Comparison of ENCODE assay signal across 9 cellular contexts in the genomic region with DNA sequence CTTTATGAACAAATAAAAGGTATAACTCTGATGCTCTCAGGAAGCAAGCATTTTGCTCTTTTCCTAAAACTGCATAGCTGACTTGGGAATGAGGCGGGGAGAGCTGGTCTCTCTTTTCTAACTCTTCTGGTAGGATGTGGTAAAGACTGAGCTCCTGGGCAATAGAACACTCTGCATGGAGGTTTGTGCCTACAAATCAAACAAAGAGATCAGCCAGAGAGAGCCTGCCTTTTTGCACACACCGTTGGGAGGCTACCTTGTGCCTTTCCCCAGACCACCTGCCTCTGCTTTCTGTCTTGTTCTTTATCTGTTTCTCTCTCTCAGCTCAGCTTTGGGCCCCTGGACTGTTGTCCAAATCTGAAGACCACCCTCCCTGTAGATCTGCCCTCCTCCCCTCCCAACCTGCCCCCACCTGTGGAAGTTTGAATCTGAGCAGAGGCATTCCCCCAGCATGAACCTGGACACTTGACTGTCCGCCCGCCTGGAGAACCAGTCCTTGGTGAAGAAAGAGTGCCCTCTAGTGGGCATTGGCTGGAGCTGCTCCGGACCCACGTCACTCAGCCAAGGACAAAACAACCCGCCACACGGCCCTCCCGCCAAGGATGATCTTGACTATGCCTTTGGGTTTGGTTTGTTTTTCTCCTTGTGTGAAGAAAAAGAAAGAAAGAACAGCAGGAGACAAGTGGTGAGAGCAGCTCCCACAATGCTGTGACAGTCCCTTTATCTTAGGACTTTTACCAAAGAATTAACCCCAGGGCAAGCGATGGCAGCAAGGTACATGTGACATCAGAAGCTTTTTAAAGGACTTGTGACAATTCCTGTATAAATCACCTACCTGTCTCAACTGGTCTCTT.
DNase-seq lines count a peak whose midpoint lies in the region; ATAC-seq, FAIRE-seq and TF ChIP-seq lines count a peak whose summit lies in the region.
"Had no signal": no experiment of that assay in that cellular context is flagged by ENCODE, and none has a peak within 500 bp of the region (broad histone marks: within the 10 kb centered on the region; RNA-seq: fewer than 3 reads in every experiment).

No MANE protein-coding gene starts in this region.

- peak; percentile 23 for FAIRE-seq in endometrium (lab: Jason Lieb, UNC)

- H3K36me3 ChIP-seq in mesenchymal stem cell (ENCODE audit: control insufficient read depth in 1 of 2, insufficient read depth in 2 of 2, low read depth in 1 of 2, low read length in 2 of 2) = no peaks in the 10 kb centered on the region

- ATAC-seq in GM19455 (IDR thresholded peaks at IDR 0.05; ENCODE audit: unreplicated experiment) (peak; percentile 94), HG03558 (IDR thresholded peaks at IDR 0.05; ENCODE audit: extremely low read depth, unreplicated experiment) (peak; percentile 70)
- peak; percentile 55 for ATAC-seq in activated CD8-positive, alpha-beta T cell treated with anti-CD3 and anti-CD28 coated beads for 36 hours

- peak overlapping the region; percentile 58 for H3K9ac ChIP-seq in mesenchymal stem cell (ENCODE audit: low read length)

- peak; percentile 59 for TF ChIP-seq CTCF in activated CD8-positive, alpha-beta T cell treated with anti-CD3 and anti-CD28 coated beads for 36 hours (IDR thresholded peaks at IDR 0.05)

- H4K91ac ChIP-seq in mesenchymal stem cell (ENCODE audit: low read length) = no peak overlapping the region

- POLR2A ChIA-PET in activated CD8-positive, alpha-beta T cell treated with anti-CD3 and anti-CD28 coated beads for 36 hours (lab: Charles Lee) = no interaction called here

- H3K4me1 Mint-ChIP-seq in activated CD8-positive, alpha-beta T cell treated with anti-CD3 and anti-CD28 coated beads for 36 hours (ENCODE audit: low read depth) = peaks cover 2% of the 10 kb centered on the region
- H3K4me1 Mint-ChIP-seq: activated naive CD4-positive, alpha-beta T cell treated with anti-CD3 and anti-CD28 coated beads, Interleukin-2, amount 50 U/mL, for 24 hours had no signal

- DNase-seq in COLO668 (lab: John Stamatoyannopoulos, UW; ENCODE audit: unreplicated experiment) (peak; percentile 83), NCI-H748 treated with DMSO at 0.1 percent for 48 hours (lab: John Stamatoyannopoulos, UW) (peak; percentile 84), mesenchymal stem cell (peak; percentile 77)
- DNase-seq in activated CD8-positive, alpha-beta T cell treated with anti-CD3 and anti-CD28 coated beads for 36 hours = peak; percentile 71
- peak; percentile 25 to 28 for DNase-seq in stimulated activated CD8-positive, alpha-beta memory T cell treated with anti-CD3 and anti-CD28 coated beads, Interleukin-15, amount 100 ng/mL, for 48 hours (ENCODE audit: low read depth in 2 of 2)

- no peak overlapping the region for H4K8ac ChIP-seq in mesenchymal stem cell (ENCODE audit: low read length)

- no peaks in the 10 kb centered on the region for H3K36me3 Mint-ChIP-seq in activated CD8-positive, alpha-beta T cell treated with anti-CD3 and anti-CD28 coated beads for 36 hours (ENCODE audit: low read depth)
- H3K36me3 Mint-ChIP-seq: activated naive CD4-positive, alpha-beta T cell treated with anti-CD3 and anti-CD28 coated beads, Interleukin-2, amount 50 U/mL, for 24 hours had no signal

- H3K9me3 ChIP-seq in mesenchymal stem cell (ENCODE audit: control insufficient read depth, low read length) = no peaks in the 10 kb centered on the region

- no peak overlapping the region for H2BK120ac ChIP-seq in mesenchymal stem cell (ENCODE audit: low read depth, low read length)

- intact Hi-C loops in activated CD8-positive, alpha-beta T cell treated with anti-CD3 and anti-CD28 coated beads for 36 hours (cut with micrococcal nuclease) = no loop called here

- CTCF ChIA-PET in activated CD8-positive, alpha-beta T cell treated with anti-CD3 and anti-CD28 coated beads for 36 hours (lab: Charles Lee) = interaction anchor here (0.7 to 1.7 kb wide), 15 partner anchors 9 to 1382 kb away, joined by 3 to 9 read pairs (median 4); no protein-coding TSS in a partner anchor

- H2BK12ac ChIP-seq in mesenchymal stem cell (ENCODE audit: low read length in 2 of 2) = no peak overlapping the region

- no peak overlapping the region for H3K4me3 Mint-ChIP-seq in activated CD8-positive, alpha-beta T cell treated with anti-CD3 and anti-CD28 coated beads for 36 hours
- H3K4me3 Mint-ChIP-seq: activated naive CD4-positive, alpha-beta T cell treated with anti-CD3 and anti-CD28 coated beads, Interleukin-2, amount 50 U/mL, for 24 hours had no signal

- no peak overlapping the region for H3K27ac Mint-ChIP-seq in activated CD8-positive, alpha-beta T cell treated with anti-CD3 and anti-CD28 coated beads for 36 hours
- H3K27ac Mint-ChIP-seq: activated naive CD4-positive, alpha-beta T cell treated with anti-CD3 and anti-CD28 coated beads, Interleukin-2, amount 50 U/mL, for 24 hours had no signal

- H3K14ac ChIP-seq in mesenchymal stem cell (ENCODE audit: low read length in 2 of 2) = no peak overlapping the region

- H3K4ac ChIP-seq in mesenchymal stem cell (ENCODE audit: low read depth in 1 of 2, low read length in 2 of 2) = peak overlapping the region in 1 of 2 experiments; percentile 24

- H2BK15ac ChIP-seq in mesenchymal stem cell (ENCODE audit: low read depth, poor library complexity, severe bottlenecking) = peak overlapping the region; percentile 44

- H2BK5ac ChIP-seq in mesenchymal stem cell (ENCODE audit: low read depth, low read length, poor library complexity, severe bottlenecking) = no peak overlapping the region

- no peaks in the 10 kb centered on the region for H3K9me3 Mint-ChIP-seq in activated CD8-positive, alpha-beta T cell treated with anti-CD3 and anti-CD28 coated beads for 36 hours
- H3K9me3 Mint-ChIP-seq: activated naive CD4-positive, alpha-beta T cell treated with anti-CD3 and anti-CD28 coated beads, Interleukin-2, amount 50 U/mL, for 24 hours had no signal

- no peak overlapping the region for H3K23ac ChIP-seq in mesenchymal stem cell (ENCODE audit: low read length in 2 of 2)

- H3K4me2 ChIP-seq in mesenchymal stem cell (ENCODE audit: low read length, poor library complexity, severe bottlenecking) = peak overlapping the region; percentile 3

- H3K4me3 ChIP-seq in mesenchymal stem cell (ENCODE audit: insufficient read depth in 1 of 2, low read depth in 1 of 2, low read length in 2 of 2) = no peak overlapping the region

- no peak overlapping the region for H2AFZ ChIP-seq in mesenchymal stem cell (ENCODE audit: low read depth, low read length)

- WGBS in mesenchymal stem cell = 36% methylated on average over 5 of the region's 10 CpGs

- no peak overlapping the region for H3K27ac ChIP-seq in mesenchymal stem cell (ENCODE audit: low read length, poor library complexity, severe bottlenecking)

- H3K18ac ChIP-seq in mesenchymal stem cell (ENCODE audit: low read depth in 1 of 2, low read length in 2 of 2) = no peak overlapping the region

- peaks cover 8% of the 10 kb centered on the region for H3K27me3 Mint-ChIP-seq in activated CD8-positive, alpha-beta T cell treated with anti-CD3 and anti-CD28 coated beads for 36 hours

- H3K79me1 ChIP-seq in mesenchymal stem cell (replicated peaks; ENCODE audit: low read length, poor library complexity, severe bottlenecking) = peaks cover 8% of the 10 kb centered on the region

- no peaks in the 10 kb centered on the region for H3K27me3 ChIP-seq in mesenchymal stem cell (ENCODE audit: control insufficient read depth in 1 of 2, insufficient read depth in 1 of 2, low read length in 2 of 2)

- peaks cover 8% of the 10 kb centered on the region for H3K4me1 ChIP-seq in mesenchymal stem cell (ENCODE audit: control insufficient read depth, insufficient read depth, low read depth, low read length)

- no peak overlapping the region for H2AK5ac ChIP-seq in mesenchymal stem cell (ENCODE audit: low read length, severe bottlenecking)

Comparison
In these comparisons a context has a peak if more than half of its experiments do, and no peak if none do; other contexts are left out.
1. DNase-seq: peak in every context shown above with its lines; median percentile 84 in NCI-H748 treated with DMSO at 0.1 percent for 48 hours; 83 in COLO668; 77 in mesenchymal stem cell; 71 in activated CD8-positive, alpha-beta T cell treated with anti-CD3 and anti-CD28 coated beads for 36 hours; 26 in stimulated activated CD8-positive, alpha-beta memory T cell treated with anti-CD3 and anti-CD28 coated beads, Interleukin-15, amount 100 ng/mL, for 48 hours.